In genomic region chr3:60316121-60316783, GRCh38 we compare ENCODE assay signal across 26 cellular contexts.
DNase-seq lines count a peak whose midpoint lies in the region; TF ChIP-seq lines count a peak whose summit lies in the region.
"Had no signal": no experiment of that assay in that cellular context is flagged by ENCODE, and none has a peak within 500 bp of the region (broad histone marks: within the 10 kb centered on the region; RNA-seq: fewer than 3 reads in every experiment).

No MANE protein-coding gene starts in this region.

- DNase-seq in GM04504 (ENCODE audit: low read depth) (peak; percentile 53), RPMI7951 (ENCODE audit: low read depth) (peak; percentile 10), fibroblast of lung (ENCODE audit: low read depth in 2 of 2) (peak; percentile 85 to 95), putamen (ENCODE audit: low spot score) (peak; percentile 8), prostate gland (ENCODE audit: low spot score) (no peak), COR-L47 (lab: John Stamatoyannopoulos, UW) (no peak), hypothalamus (lab: John Stamatoyannopoulos, UW) (no peak), glomerular visceral epithelial cell (ENCODE audit: extremely low spot score) (no peak)
- DNase-seq: activated CD4-positive, alpha-beta T cell treated with anti-CD3 and anti-CD28 coated beads, Interleukin-2, amount 50 U/mL, for 48 hours; activated CD8-positive, alpha-beta memory T cell treated with anti-CD3 and anti-CD28 coated beads, Interleukin-2, amount 50 U/mL, for 48 hours; activated naive CD8-positive, alpha-beta T cell treated with anti-CD3 and anti-CD28 coated beads, Interleukin-2, amount 10 ng/mL, durations not matched to agents 7 days and 5 days; CD8-positive, alpha-beta T cell; cortex of kidney; DMS53; GF-D8; hippocampal formation; islet precursor cell; NCI-H1417; NCI-H2107; NCI-H510A; RPMI8226; small intestine; stimulated activated CD4-positive, alpha-beta T cell treated with anti-CD3 and anti-CD28 coated beads, Interleukin-2, amount 100 ng/mL, for 48 hours; stimulated activated naive CD4-positive, alpha-beta T cell had no signal

- no peaks in the 10 kb centered on the region for H3K79me2 ChIP-seq in fibroblast of lung (ENCODE audit: control insufficient read depth, insufficient read depth, low read length)

- no peak for TF ChIP-seq POLR2A in prostate gland (IDR thresholded peaks at IDR 0.05)

- intact Hi-C loops in prostate gland (cut with DNase I), result no loop called here

- H3K9ac ChIP-seq in fibroblast of lung (ENCODE audit: insufficient read depth, low read length), result no peak overlapping the region

- no peaks in the 10 kb centered on the region for H3K27me3 ChIP-seq in fibroblast of lung (ENCODE audit: control insufficient read depth, insufficient read depth, low read length)
- no peaks in the 10 kb centered on the region for H3K27me3 ChIP-seq in prostate gland (replicated peaks; ENCODE audit: insufficient read depth)
- H3K27me3 ChIP-seq: breast epithelium had no signal

- no peak overlapping the region for H3K4me3 ChIP-seq in fibroblast of lung (replicated peaks in 1 of 4; ENCODE audit: control extremely low read depth in 1 of 4, insufficient read depth in 1 of 4, low read depth in 3 of 4, low read length in 4 of 4)
- H3K4me3 ChIP-seq in prostate gland, result no peak overlapping the region
- H3K4me3 ChIP-seq: breast epithelium, GM12878 had no signal

- no peak overlapping the region for H2AFZ ChIP-seq in fibroblast of lung (ENCODE audit: low read length)

- TF ChIP-seq CTCF in fibroblast of lung (conservative IDR thresholded peaks at IDR 0.05 in 1 of 2, IDR thresholded peaks at IDR 0.05 in 1 of 2; ENCODE audit: low read depth in 1 of 2, low read length in 2 of 2), result no peak
- TF ChIP-seq CTCF in prostate gland (IDR thresholded peaks at IDR 0.05), result no peak

- no peak overlapping the region for H3K4me2 ChIP-seq in fibroblast of lung (ENCODE audit: extremely low read depth, insufficient read depth, low read length)

- H4K20me1 ChIP-seq in fibroblast of lung (ENCODE audit: control insufficient read depth, extremely low read depth, insufficient read depth, low read length), result no peaks in the 10 kb centered on the region

- H3K36me3 ChIP-seq in fibroblast of lung (ENCODE audit: control insufficient read depth, insufficient read depth, low read length) (no peaks in the 10 kb centered on the region), prostate gland (no peaks in the 10 kb centered on the region)
- H3K36me3 ChIP-seq: breast epithelium had no signal

- H3K27ac ChIP-seq in fibroblast of lung (ENCODE audit: insufficient read depth, low read length), result no peak overlapping the region
- no peak overlapping the region for H3K27ac ChIP-seq in prostate gland
- H3K27ac ChIP-seq: breast epithelium had no signal

- H3K9me3 ChIP-seq in fibroblast of lung (ENCODE audit: control insufficient read depth, insufficient read depth, low read depth, low read length) (no peaks in the 10 kb centered on the region), prostate gland (no peaks in the 10 kb centered on the region)
- H3K9me3 ChIP-seq: breast epithelium had no signal

- H3K4me1 ChIP-seq in fibroblast of lung (ENCODE audit: control insufficient read depth, extremely low read depth, insufficient read depth, low read length) (no peaks in the 10 kb centered on the region), prostate gland (replicated peaks) (no peaks in the 10 kb centered on the region)
- H3K4me1 ChIP-seq: breast epithelium had no signal

Comparison
In these comparisons a context has a peak if more than half of its experiments do, and no peak if none do; other contexts are left out.
1. DNase-seq: peak in GM04504 (single experiment), RPMI7951 (single experiment), fibroblast of lung (2 of 2) and putamen (single experiment); none in prostate gland (single experiment), COR-L47 (single experiment), hypothalamus (0 of 51) and glomerular visceral epithelial cell (single experiment).